ENCODE assay signal across 24 cellular contexts in genomic region chr22:20988573-20989322, GRCh38. TPM values are rescaled to one million over a fixed set of nuclear protein-coding genes. Genes with fewer than 3 reads are reported as not detected.
"Had no signal": no experiment of that assay in that cellular context is flagged by ENCODE, and none has a peak within 500 bp of the region (broad histone marks: within the 10 kb centered on the region; RNA-seq: fewer than 3 reads in every experiment).

No MANE protein-coding gene starts in this region.

- DNase-seq: activated CD4-positive, alpha-beta memory T cell treated with anti-CD3 and anti-CD28 coated beads, Interleukin-2, amount 10 ng/mL, durations not matched to agents 7 days and 5 days; activated CD4-positive, alpha-beta T cell treated with anti-CD3 and anti-CD28 coated beads, Interleukin-2, amount 50 U/mL, for 1 hour; activated CD4-positive, CD25-positive, alpha-beta regulatory T cell; activated gamma-delta T cell treated with Interleukin-2 at 50 U/mL for 16 hours; activated naive CD4-positive, alpha-beta T cell treated with anti-CD3 and anti-CD28 coated beads, Interleukin-2, amount 10 ng/mL, durations not matched to agents 7 days and 5 days; activated naive CD8-positive, alpha-beta T cell treated with anti-CD3 and anti-CD28 coated beads for 36 hours; activated T-cell treated with anti-CD3 and anti-CD28 coated beads for 4 hours; activated T-cell treated with anti-CD3 and anti-CD28 coated beads, Interleukin-2, amount 50 U/mL, for 48 hours; brain microvascular endothelial cell; cerebellar nuclear complex; MG63; MV-4-11; NCI-H1092 treated with DMSO at 0.1 percent for 48 hours; NCI-H1417 treated with DMSO at 0.1 percent for 48 hours; NCI-H1694 treated with DMSO at 0.1 percent for 48 hours; NCI-H2029 treated with DMSO at 0.1 percent for 48 hours; NCI-H446; NCI-H524; SHP77 treated with DMSO at 0.1 percent for 48 hours; T-helper 17 cell; T-helper 9 cell had no signal

- H3K9me3 ChIP-seq: MG63 had no signal

- ATAC-seq: activated T-helper 17 cell treated with anti-CD3 and anti-CD28 coated beads, Interleukin-2, amount 50 U/mL, for 72 hours; T-helper 17 cell had no signal

- H3K4me2 ChIP-seq: KMS-11 had no signal

- H3K27ac ChIP-seq: brain microvascular endothelial cell, cardiac muscle cell, KMS-11 had no signal

- H3K4me3 Mint-ChIP-seq: activated CD4-positive, alpha-beta memory T cell treated with anti-CD3 and anti-CD28 coated beads, Interleukin-2, amount 10 ng/mL, durations not matched to agents 7 days and 5 days; activated naive CD4-positive, alpha-beta T cell treated with anti-CD3 and anti-CD28 coated beads, Interleukin-2, amount 10 ng/mL, durations not matched to agents 7 days and 5 days; activated naive CD8-positive, alpha-beta T cell treated with anti-CD3 and anti-CD28 coated beads for 36 hours; activated T-helper 17 cell treated with anti-CD3 and anti-CD28 coated beads, Interleukin-2, amount 50 U/mL, for 72 hours; T-helper 17 cell had no signal

- H3K27me3 ChIP-seq: brain microvascular endothelial cell, cardiac muscle cell, MG63 had no signal

- H3K4me3 ChIP-seq: cardiac muscle cell, MG63 had no signal

- H3K27ac Mint-ChIP-seq: activated CD4-positive, alpha-beta memory T cell treated with anti-CD3 and anti-CD28 coated beads, Interleukin-2, amount 10 ng/mL, durations not matched to agents 7 days and 5 days; activated naive CD4-positive, alpha-beta T cell treated with anti-CD3 and anti-CD28 coated beads, Interleukin-2, amount 10 ng/mL, durations not matched to agents 7 days and 5 days; activated naive CD8-positive, alpha-beta T cell treated with anti-CD3 and anti-CD28 coated beads for 36 hours; activated T-helper 17 cell treated with anti-CD3 and anti-CD28 coated beads, Interleukin-2, amount 50 U/mL, for 72 hours; T-helper 17 cell had no signal

- H3K27me3 Mint-ChIP-seq: activated CD4-positive, alpha-beta memory T cell treated with anti-CD3 and anti-CD28 coated beads, Interleukin-2, amount 10 ng/mL, durations not matched to agents 7 days and 5 days; activated naive CD4-positive, alpha-beta T cell treated with anti-CD3 and anti-CD28 coated beads, Interleukin-2, amount 10 ng/mL, durations not matched to agents 7 days and 5 days; activated naive CD8-positive, alpha-beta T cell treated with anti-CD3 and anti-CD28 coated beads for 36 hours; activated T-helper 17 cell treated with anti-CD3 and anti-CD28 coated beads, Interleukin-2, amount 50 U/mL, for 72 hours; T-helper 17 cell had no signal

- H3K36me3 Mint-ChIP-seq: activated naive CD8-positive, alpha-beta T cell treated with anti-CD3 and anti-CD28 coated beads for 36 hours had no signal

- H3K9me3 Mint-ChIP-seq: activated CD4-positive, alpha-beta memory T cell treated with anti-CD3 and anti-CD28 coated beads, Interleukin-2, amount 10 ng/mL, durations not matched to agents 7 days and 5 days; activated naive CD4-positive, alpha-beta T cell treated with anti-CD3 and anti-CD28 coated beads, Interleukin-2, amount 10 ng/mL, durations not matched to agents 7 days and 5 days; activated naive CD8-positive, alpha-beta T cell treated with anti-CD3 and anti-CD28 coated beads for 36 hours; activated T-helper 17 cell treated with anti-CD3 and anti-CD28 coated beads, Interleukin-2, amount 50 U/mL, for 72 hours had no signal

- H3K9ac ChIP-seq: KMS-11 had no signal

RNA-seq across cellular contexts. Expression of gene AIFM3, which starts 21.7 kb away (rescaled TPM):
- total RNA-seq: activated T-helper 17 cell treated with anti-CD3 and anti-CD28 coated beads, Interleukin-2, amount 50 U/mL, for 72 hours had no signal

RNA-seq across cellular contexts. Expression of gene SLC7A4, which starts 43.6 kb away (rescaled TPM):
- total RNA-seq: activated CD4-positive, alpha-beta memory T cell treated with anti-CD3 and anti-CD28 coated beads, Interleukin-2, amount 10 ng/mL, durations not matched to agents 7 days and 5 days; activated T-helper 17 cell treated with anti-CD3 and anti-CD28 coated beads, Interleukin-2, amount 50 U/mL, for 72 hours had no signal
